Comparison of ENCODE assay signal across 8 cellular contexts in the genomic region with DNA sequence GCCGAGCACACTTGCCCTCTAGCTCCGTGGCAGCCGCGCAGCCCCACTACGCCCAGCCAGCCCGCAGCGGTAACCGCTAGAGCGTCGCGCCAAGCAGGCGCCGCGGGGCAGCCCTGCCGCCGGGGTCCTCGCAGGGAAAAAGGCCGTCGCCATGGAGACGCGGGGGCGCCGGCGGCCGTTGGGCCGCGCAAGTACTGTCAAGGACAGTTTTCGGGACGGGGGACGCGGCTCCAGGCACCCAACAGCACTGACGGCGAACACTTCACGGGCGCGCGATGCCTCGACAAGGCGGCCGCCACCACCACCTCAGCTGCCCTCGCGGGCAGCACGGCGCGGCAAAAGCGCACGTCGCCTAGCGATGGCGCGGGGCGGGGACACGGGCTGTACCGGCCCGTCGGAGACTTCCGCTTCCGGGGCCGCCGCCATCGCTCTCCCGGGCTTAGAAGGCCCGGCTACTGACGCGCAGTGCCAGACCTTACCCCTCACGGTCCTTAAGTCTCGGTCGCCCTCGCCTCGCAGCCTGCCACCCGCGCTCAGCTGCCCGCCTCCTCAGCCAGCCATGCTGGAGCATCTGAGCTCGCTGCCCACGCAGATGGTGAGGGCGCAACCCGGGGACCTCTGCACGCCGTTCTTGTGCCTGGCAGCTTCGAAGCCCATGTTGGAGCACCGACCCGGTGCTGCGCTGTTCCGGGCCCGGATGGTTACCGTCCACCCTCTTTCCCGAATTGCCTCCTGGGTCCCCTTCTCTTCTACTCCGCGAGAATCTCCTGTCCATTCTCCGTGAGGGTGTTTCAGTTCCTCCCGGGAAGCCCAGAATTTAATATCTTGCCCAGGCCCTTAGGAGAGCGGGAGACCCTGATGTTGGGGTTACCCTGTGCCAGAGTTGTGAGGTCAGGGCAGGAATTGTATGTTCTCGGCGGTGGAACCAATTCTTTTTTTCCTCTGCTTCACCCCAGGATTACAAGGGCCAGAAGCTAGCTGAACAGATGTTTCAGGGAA. TPM values are rescaled to one million over a fixed set of nuclear protein-coding genes. Genes with fewer than 3 reads are reported as not detected.
A peak's percentile ranks its signal among the peaks of the same experiment; 100 is the strongest.
DNase-seq lines count a peak whose midpoint lies in the region; ATAC-seq, FAIRE-seq and TF ChIP-seq lines count a peak whose summit lies in the region.

A gene with protein sequence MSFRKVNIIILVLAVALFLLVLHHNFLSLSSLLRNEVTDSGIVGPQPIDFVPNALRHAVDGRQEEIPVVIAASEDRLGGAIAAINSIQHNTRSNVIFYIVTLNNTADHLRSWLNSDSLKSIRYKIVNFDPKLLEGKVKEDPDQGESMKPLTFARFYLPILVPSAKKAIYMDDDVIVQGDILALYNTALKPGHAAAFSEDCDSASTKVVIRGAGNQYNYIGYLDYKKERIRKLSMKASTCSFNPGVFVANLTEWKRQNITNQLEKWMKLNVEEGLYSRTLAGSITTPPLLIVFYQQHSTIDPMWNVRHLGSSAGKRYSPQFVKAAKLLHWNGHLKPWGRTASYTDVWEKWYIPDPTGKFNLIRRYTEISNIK (minus strand): TSS at position 104 of the 999 bp plus-strand sequence. CDS start 5,331 bp downstream, outside the sequence.
A gene (plus strand): TSS at position 419 of the 999 bp plus-strand sequence. CDS start 141 bp downstream, at position 560.

- TF ChIP-seq CTCF in endothelial cell of umbilical vein (IDR thresholded peaks at IDR 0.05; ENCODE audit: extremely low read depth in 1 of 2, insufficient read depth in 1 of 2, low read depth in 1 of 2, low read length in 2 of 2): no peak

- peak within 1 kb of the TSS; percentile 89 for H3K4me2 ChIP-seq in endothelial cell of umbilical vein (ENCODE audit: insufficient read depth, low read length)

- intact Hi-C loops in endothelial cell of umbilical vein (cut with micrococcal nuclease): loop anchor here (2.0 kb wide), 1 partner anchor 19 kb away; a partner anchor contains a TSS

- peak; percentile 83 for TF ChIP-seq POLR2A in endothelial cell of umbilical vein (IDR thresholded peaks at IDR 0.05; ENCODE audit: low read depth, low read length)

- H4K20me1 ChIP-seq in endothelial cell of umbilical vein (replicated peaks; ENCODE audit: control insufficient read depth, extremely low read depth, insufficient read depth, low read length): no peaks in the 10 kb centered on the region

- FAIRE-seq in endothelial cell of umbilical vein (lab: Jason Lieb, UNC): peak; percentile 85

- H3K79me2 ChIP-seq in endothelial cell of umbilical vein (ENCODE audit: control insufficient read depth, insufficient read depth, low read length): peaks cover 44% of the 10 kb centered on the region

- H3K36me3 ChIP-seq in endothelial cell of umbilical vein (ENCODE audit: control insufficient read depth in 2 of 2, extremely low read depth in 1 of 2, insufficient read depth in 2 of 2, low read length in 2 of 2): peaks cover 0 to 10% of the 10 kb centered on the region in 2 experiments

- BruUV-seq in endothelial cell of umbilical vein (replicated peaks; lab: Mats Ljungman, UMichigan): TSS peak; percentile 52

- H3K9me3 ChIP-seq in endothelial cell of umbilical vein (replicated peaks; ENCODE audit: control insufficient read depth, insufficient read depth, low read length) (no peaks in the 10 kb centered on the region), mononuclear cell (ENCODE audit: low read depth, low read length) (no peaks in the 10 kb centered on the region)

- H3K27me3 ChIP-seq in endothelial cell of umbilical vein (ENCODE audit: control insufficient read depth in 2 of 2, insufficient read depth in 2 of 2, low read length in 2 of 2) (no peaks in the 10 kb centered on the region), mononuclear cell (ENCODE audit: insufficient read depth, low read length) (no peaks in the 10 kb centered on the region)

- peak; percentile 72 for ATAC-seq in GM19467 (IDR thresholded peaks at IDR 0.05; ENCODE audit: unreplicated experiment)

- H3K4me1 ChIP-seq in endothelial cell of umbilical vein (ENCODE audit: control insufficient read depth, extremely low read depth, insufficient read depth, low read length): peaks cover 17% of the 10 kb centered on the region
- peaks cover 55% of the 10 kb centered on the region for H3K4me1 ChIP-seq in mononuclear cell (ENCODE audit: insufficient read depth, low read length)

- peak within 1 kb of the TSS; percentile 57 for H3K27ac ChIP-seq in endothelial cell of umbilical vein (ENCODE audit: insufficient read depth, low read depth, low read length)

- dilution Hi-C loops in endothelial cell of umbilical vein (cut with MboI; ENCODE audit: extremely low pct_ligation_motif_present, low sequenced_read_pairs): no loop called here

- H3K9me1 ChIP-seq in endothelial cell of umbilical vein (replicated peaks; ENCODE audit: control insufficient read depth, extremely low read depth, insufficient read depth, low read length): no peaks in the 10 kb centered on the region

- H3K9ac ChIP-seq in endothelial cell of umbilical vein (replicated peaks; ENCODE audit: extremely low read depth, insufficient read depth, low read length): peak within 1 kb of the TSS; percentile 90

- DNase-seq in COLO668 (lab: John Stamatoyannopoulos, UW; ENCODE audit: unreplicated experiment) (peak; percentile 88), HPDE6-E6E7 (ENCODE audit: extremely low spot score) (peak; percentile 37), NOMO-1 treated with dmso at 0.1 percent for 144 hours (lab: John Stamatoyannopoulos, UW; ENCODE audit: unreplicated experiment) (peak; percentile 81), endothelial cell of umbilical vein (ENCODE audit: low read depth, low spot score) (peak; percentile 90)
- DNase-seq in activated CD8-positive, alpha-beta memory T cell treated with anti-CD3 and anti-CD28 coated beads, Interleukin-2, amount 50 U/mL, for 4 hours: peak; percentile 83
- peak; percentile 66 to 68 for DNase-seq in stimulated activated CD8-positive, alpha-beta memory T cell treated with anti-CD3 and anti-CD28 coated beads, Interleukin-4, amount 100 ng/mL, for 1 hour (ENCODE audit: low read depth in 2 of 2, low spot score in 1 of 2)

- CTCF ChIA-PET in endothelial cell of umbilical vein (lab: Charles Lee): interaction anchor here (1.2 to 1.6 kb wide), 2 partner anchors 13 to 229 kb away, joined by 3 to 5 read pairs; no protein-coding TSS in a partner anchor

- POLR2A ChIA-PET in endothelial cell of umbilical vein (lab: Charles Lee): interaction anchor here (0.6 to 1.2 kb wide), 2 partner anchors 10 to 35 kb away, joined by 3 to 4 read pairs; no protein-coding TSS in a partner anchor

- H2AFZ ChIP-seq in endothelial cell of umbilical vein (ENCODE audit: low read depth, low read length): peak within 1 kb of the TSS; percentile 100

- H3K4me3 ChIP-seq in endothelial cell of umbilical vein (replicated peaks in 1 of 3; ENCODE audit: insufficient read depth in 1 of 3, low read depth in 1 of 3, low read length in 3 of 3): peak within 1 kb of the TSS; percentile 62 to 94 (median 92)
- H3K4me3 ChIP-seq in mononuclear cell (ENCODE audit: low read length): peak within 1 kb of the TSS; percentile 95

TF ChIP-seq in endothelial cell of umbilical vein, 7 proteins besides CTCF, POLR2A, EP300 and RAD21:
- TF ChIP-seq, protein P1, sequence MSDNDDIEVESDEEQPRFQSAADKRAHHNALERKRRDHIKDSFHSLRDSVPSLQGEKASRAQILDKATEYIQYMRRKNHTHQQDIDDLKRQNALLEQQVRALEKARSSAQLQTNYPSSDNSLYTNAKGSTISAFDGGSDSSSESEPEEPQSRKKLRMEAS (IDR thresholded peaks at IDR 0.05; ENCODE audit: insufficient read depth, insufficient read length): peak; percentile 56
- TF ChIP-seq POLR2AphosphoS5 (IDR thresholded peaks at IDR 0.05; ENCODE audit: insufficient read depth, low read depth, low read length) (peak; percentile 81), GATA2 (IDR thresholded peaks at IDR 0.05; ENCODE audit: insufficient read depth, insufficient read length, low read depth, low read length) (no peak), EZH2 (IDR thresholded peaks at IDR 0.05; ENCODE audit: borderline replicate concordance, low read depth, low read length, severe bottlenecking) (no peak)
TF ChIP-seq in endothelial cell of umbilical vein: peak in this region for 2.

RNA-seq across cellular contexts. Expression of the first gene that starts in this region (rescaled TPM):
- total RNA-seq in endothelial cell of umbilical vein (69.9 and 73.5 TPM in 2 replicates), mononuclear cell (7.6 TPM)
- 61.8 and 63.7 TPM in 2 replicates for polyA plus RNA-seq in endothelial cell of umbilical vein
- 106 and 121 TPM in 2 replicates for polyA plus RNA-seq in endothelial cell of umbilical vein (2011; cell fraction: cytosol; rRNA removed)
- 97.7 and 101 TPM in 2 replicates for polyA plus RNA-seq in endothelial cell of umbilical vein (2011; cell fraction: nucleus; rRNA removed)
- polyA plus RNA-seq in endothelial cell of umbilical vein (2012): 74.2 and 88.5 TPM in 2 replicates
- 62.0 and 81.6 TPM in 2 replicates for polyA minus RNA-seq in endothelial cell of umbilical vein
- 21.3 TPM for polyA minus RNA-seq in endothelial cell of umbilical vein (2011; cell fraction: cytosol; rRNA and poly(A)+ RNA removed)
- polyA minus RNA-seq in endothelial cell of umbilical vein (2011; cell fraction: nucleus; rRNA and poly(A)+ RNA removed): 22.2 and 30.9 TPM in 2 replicates

RNA-seq across cellular contexts. Expression of the second gene that starts in this region (rescaled TPM):
- total RNA-seq in endothelial cell of umbilical vein (100 and 107 TPM in 2 replicates), mononuclear cell (44.7 TPM)
- 159 and 240 TPM in 2 replicates for polyA plus RNA-seq in endothelial cell of umbilical vein
- 90.5 and 102 TPM in 2 replicates for polyA plus RNA-seq in endothelial cell of umbilical vein (2011; cell fraction: cytosol; rRNA removed)
- 29.5 and 35.9 TPM in 2 replicates for polyA plus RNA-seq in endothelial cell of umbilical vein (2011; cell fraction: nucleus; rRNA removed)
- polyA plus RNA-seq in endothelial cell of umbilical vein (2012): 102 and 140 TPM in 2 replicates
- polyA minus RNA-seq in endothelial cell of umbilical vein: 58.2 and 77.3 TPM in 2 replicates
- 185 TPM for polyA minus RNA-seq in endothelial cell of umbilical vein (2011; cell fraction: cytosol; rRNA and poly(A)+ RNA removed)
- polyA minus RNA-seq in endothelial cell of umbilical vein (2011; cell fraction: nucleus; rRNA and poly(A)+ RNA removed): 11.6 and 17.8 TPM in 2 replicates

Comparison
In these comparisons a context has a peak if more than half of its experiments do, and no peak if none do; other contexts are left out.
1. Peak in every context shown above with its lines: DNase-seq, ATAC-seq, H3K4me3 ChIP-seq and H3K27ac ChIP-seq.
2. DNase-seq: peak in every context shown above with its lines; median percentile 90 in endothelial cell of umbilical vein; 88 in COLO668; 83 in activated CD8-positive, alpha-beta memory T cell treated with anti-CD3 and anti-CD28 coated beads, Interleukin-2, amount 50 U/mL, for 4 hours; 81 in NOMO-1 treated with dmso at 0.1 percent for 144 hours; 67 in stimulated activated CD8-positive, alpha-beta memory T cell treated with anti-CD3 and anti-CD28 coated beads, Interleukin-4, amount 100 ng/mL, for 1 hour; 37 in HPDE6-E6E7.